22 cellular contexts compared by ENCODE assay signal in the genomic region with DNA sequence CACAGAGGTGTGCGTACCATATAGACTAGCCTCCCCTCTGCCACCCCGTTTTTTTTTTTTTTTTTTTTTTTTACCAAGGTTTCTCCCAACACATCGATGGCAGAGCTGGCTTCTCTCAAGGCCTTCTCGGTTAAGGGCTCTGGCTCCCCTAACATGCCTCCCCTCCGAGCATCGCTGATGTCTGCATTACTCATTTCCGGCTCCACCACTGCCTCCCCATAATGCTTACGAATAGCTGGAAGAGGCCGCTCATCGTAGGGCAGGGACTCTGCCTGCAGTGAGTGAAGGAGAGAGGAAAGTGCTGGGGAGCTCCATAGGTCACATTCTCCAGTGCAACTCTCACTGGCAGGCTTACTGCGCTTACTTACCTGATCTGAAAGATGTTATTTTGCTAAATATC. TPM values are rescaled to one million over a fixed set of nuclear protein-coding genes. Genes with fewer than 3 reads are reported as not detected.
DNase-seq lines count a peak whose midpoint lies in the region; ATAC-seq, FAIRE-seq and TF ChIP-seq lines count a peak whose summit lies in the region.
"Had no signal": no experiment of that assay in that cellular context is flagged by ENCODE, and none has a peak within 500 bp of the region (broad histone marks: within the 10 kb centered on the region; RNA-seq: fewer than 3 reads in every experiment).

No MANE protein-coding gene starts in this region.

- H3K27me3 ChIP-seq in brain microvascular endothelial cell (replicated peaks) (no peaks in the 10 kb centered on the region), trophoblast cell (ENCODE audit: insufficient read depth, low read length) (no peaks in the 10 kb centered on the region)
- H3K27me3 ChIP-seq: SJCRH30 had no signal

- in situ Hi-C loops in brain microvascular endothelial cell (cut with HindIII; ENCODE audit: low pct_ligation_motif_present, low sequenced_read_pairs) = no loop called here

- no peak for TF ChIP-seq CTCF in brain microvascular endothelial cell (IDR thresholded peaks at IDR 0.05; ENCODE audit: low read depth, low read length, missing control alignments)

- H3K23ac ChIP-seq in trophoblast cell (ENCODE audit: low read length) = no peak overlapping the region

- H3K9ac ChIP-seq in trophoblast cell (ENCODE audit: low read length) = no peak overlapping the region

- H3K9me3 ChIP-seq in trophoblast cell (ENCODE audit: insufficient read depth, low read depth, low read length) = peaks cover 4% of the 10 kb centered on the region

- no peak overlapping the region for H2AFZ ChIP-seq in trophoblast cell (ENCODE audit: insufficient read depth, low read length, poor library complexity)

- FAIRE-seq in HTR-8/SVneo (lab: Jason Lieb, UNC) = no peak
- FAIRE-seq: A549, D721Med, GM12878 had no signal

- H3K4me2 ChIP-seq in trophoblast cell (ENCODE audit: low read length) = no peak overlapping the region
- H3K4me2 ChIP-seq: A549 had no signal

- no CpG with 5 or more reads among the region's 11 CpGs for WGBS in trophoblast cell (ENCODE audit: extremely low coverage, insufficient coverage, insufficient read length)

- no peak overlapping the region for H4K91ac ChIP-seq in trophoblast cell (ENCODE audit: low read depth, low read length)

- H2BK12ac ChIP-seq in trophoblast cell (ENCODE audit: low read length) = no peak overlapping the region

- H3K4me3 ChIP-seq in brain microvascular endothelial cell (ENCODE audit: low read depth, low read length) (no peak overlapping the region), trophoblast cell (ENCODE audit: low read depth, low read length) (no peak overlapping the region)
- H3K4me3 ChIP-seq: A549, GM12878, SJCRH30 had no signal

- peak; percentile 82 for DNase-seq in Daoy (ENCODE audit: low read depth)
- peak; percentile 42 for DNase-seq in HTR-8/SVneo (ENCODE audit: insufficient read length, low spot score)
- DNase-seq in brain microvascular endothelial cell = peak; percentile 18
- DNase-seq in pulmonary artery endothelial cell (ENCODE audit: low read depth, low spot score) = peak; percentile 13
- no peak for DNase-seq in trophoblast cell
- DNase-seq: DMS53, H7, KBM-7, MM.1S, NCI-H1092 treated with DMSO at 0.1 percent for 48 hours, NCI-H1694, NCI-H2081, NCI-H2171 treated with DMSO at 0.1 percent for 48 hours, NCI-H524 treated with DMSO at 0.1 percent for 48 hours, NCI-H82, SJCRH30 had no signal

- no peak overlapping the region for H2AK5ac ChIP-seq in trophoblast cell (ENCODE audit: low read length)

- H3K27ac ChIP-seq in brain microvascular endothelial cell (no peak overlapping the region), trophoblast cell (ENCODE audit: low read depth, low read length) (no peak overlapping the region)
- H3K27ac ChIP-seq: A549, SJCRH30 had no signal

- no peaks in the 10 kb centered on the region for H3K4me1 ChIP-seq in trophoblast cell (ENCODE audit: control insufficient read depth in 1 of 2, insufficient read depth in 2 of 2, low read length in 2 of 2)
- H3K4me1 ChIP-seq: A549, SJCRH30 had no signal

- no peak overlapping the region for H3K18ac ChIP-seq in trophoblast cell (ENCODE audit: low read length)

- no peak overlapping the region for H2BK120ac ChIP-seq in trophoblast cell (ENCODE audit: insufficient read depth, low read length, poor library complexity)

- no peak overlapping the region for H2BK5ac ChIP-seq in trophoblast cell (ENCODE audit: low read depth, low read length, poor library complexity)

- H3K14ac ChIP-seq in trophoblast cell (ENCODE audit: low read length) = no peak overlapping the region

- no peak overlapping the region for H4K12ac ChIP-seq in trophoblast cell (ENCODE audit: low read depth, low read length)

- no peaks in the 10 kb centered on the region for H3K79me2 ChIP-seq in trophoblast cell (ENCODE audit: control insufficient read depth, insufficient read depth, low read length, poor library complexity)

- no peak for ATAC-seq in HG03108 (IDR thresholded peaks at IDR 0.05; ENCODE audit: unreplicated experiment)
- no peak for ATAC-seq in HG03378 (IDR thresholded peaks at IDR 0.05; ENCODE audit: unreplicated experiment)
- ATAC-seq: A549, GM12878, Panc1 had no signal

- no peaks in the 10 kb centered on the region for H3K79me1 ChIP-seq in trophoblast cell (ENCODE audit: low read length)

- H3K36me3 ChIP-seq in brain microvascular endothelial cell (replicated peaks) = peaks cover 32% of the 10 kb centered on the region
- peaks cover 35 to 51% of the 10 kb centered on the region in 2 experiments for H3K36me3 ChIP-seq in trophoblast cell (ENCODE audit: control insufficient read depth in 1 of 2, insufficient read depth in 2 of 2, low read length in 2 of 2)

- no peak overlapping the region for H3K4ac ChIP-seq in trophoblast cell (ENCODE audit: low read depth, low read length)

- H4K8ac ChIP-seq in trophoblast cell (ENCODE audit: low read depth, low read length) = no peak overlapping the region

RNA-seq across cellular contexts. Expression of a gene that starts 20.6 kb away (rescaled TPM):
- 16.5 and 19.3 TPM in 2 replicates for total RNA-seq in Daoy (2014; rRNA removed; shearing (Covaris generic))
- total RNA-seq in pulmonary artery endothelial cell = 16.5 and 42.1 TPM in 2 replicates
- 20.4 and 22.4 TPM in 2 replicates for polyA plus RNA-seq in trophoblast cell (2013)

RNA-seq across cellular contexts. Expression of a gene that starts 20.9 kb away (rescaled TPM):
- 7.4 and 32.3 TPM in 2 replicates for total RNA-seq in Daoy (2014; rRNA removed; shearing (Covaris generic))
- total RNA-seq in pulmonary artery endothelial cell = 11.5 and 15.1 TPM in 2 replicates
- polyA plus RNA-seq in trophoblast cell (2013) = 3.7 and 4.2 TPM in 2 replicates

RNA-seq across cellular contexts. Expression of a gene that starts 40.1 kb away (rescaled TPM):
- total RNA-seq in Daoy (2014; rRNA removed; shearing (Covaris generic)) = 60.2 and 62.6 TPM in 2 replicates
- 34.7 and 36.1 TPM in 2 replicates for total RNA-seq in pulmonary artery endothelial cell
- 19.3 and 19.6 TPM in 2 replicates for polyA plus RNA-seq in trophoblast cell (2013)

Comparison
In these comparisons a context has a peak if more than half of its experiments do, and no peak if none do; other contexts are left out.
1. DNase-seq: peak in Daoy (single experiment), HTR-8/SVneo (single experiment), brain microvascular endothelial cell (single experiment) and pulmonary artery endothelial cell (single experiment); none in trophoblast cell (0 of 2).